Comparison of ENCODE assay signal across 8 cellular contexts in genomic region chr10:112721080-112721698, GRCh38.
A peak's percentile ranks its signal among the peaks of the same experiment; 100 is the strongest.
DNase-seq lines count a peak whose midpoint lies in the region; ATAC-seq and TF ChIP-seq lines count a peak whose summit lies in the region.

No MANE protein-coding gene starts in this region.

- H3K4me3 Mint-ChIP-seq in CD4-positive, alpha-beta T cell, result no peak overlapping the region
- H3K4me3 Mint-ChIP-seq in MCF 10A (ENCODE audit: unreplicated experiment), result no peak overlapping the region

- no peaks in the 10 kb centered on the region for H3K27me3 Mint-ChIP-seq in CD4-positive, alpha-beta T cell
- H3K27me3 Mint-ChIP-seq in MCF 10A (ENCODE audit: insufficient read depth, unreplicated experiment), result no peaks in the 10 kb centered on the region

- H3K27me3 ChIP-seq in CD4-positive, alpha-beta T cell (ENCODE audit: control insufficient read depth, insufficient read depth, low read length), result no peaks in the 10 kb centered on the region

- no TSS peak for BruUV-seq in MCF 10A (replicated peaks; lab: Mats Ljungman, UMichigan)

- no peak overlapping the region for H3K27ac Mint-ChIP-seq in CD4-positive, alpha-beta T cell
- no peak overlapping the region for H3K27ac Mint-ChIP-seq in MCF 10A (ENCODE audit: low read depth, unreplicated experiment)

- no peak overlapping the region for H3K27ac ChIP-seq in CD4-positive, alpha-beta T cell (ENCODE audit: low read depth, low read length)

- H3K36me3 Mint-ChIP-seq in CD4-positive, alpha-beta T cell (ENCODE audit: low read depth), result peaks cover 12% of the 10 kb centered on the region
- no peaks in the 10 kb centered on the region for H3K36me3 Mint-ChIP-seq in MCF 10A (ENCODE audit: insufficient read depth, unreplicated experiment)

- POLR2A ChIA-PET in CD4-positive, alpha-beta T cell (lab: Charles Lee), result interaction anchor here (0.7 kb wide), 1 partner anchor 231 kb away, joined by 3 read pairs; no protein-coding TSS in a partner anchor
- POLR2A ChIA-PET in MCF 10A (lab: Yijun Ruan, JAX), result interaction anchor here (0.5 to 1.0 kb wide), 4 partner anchors 112 to 404 kb away, joined by 3 to 4 read pairs (median 3); no protein-coding TSS in a partner anchor

- no peak for ATAC-seq in CD4-positive, alpha-beta T cell (ENCODE audit: poor library complexity)
- peak; percentile 60 for ATAC-seq in GM19463 (IDR thresholded peaks at IDR 0.05; ENCODE audit: unreplicated experiment)

- H3K9me3 Mint-ChIP-seq in CD4-positive, alpha-beta T cell, result no peaks in the 10 kb centered on the region
- H3K9me3 Mint-ChIP-seq in MCF 10A (ENCODE audit: unreplicated experiment), result no peaks in the 10 kb centered on the region

- intact Hi-C loops in CD4-positive, alpha-beta T cell (cut with DNase I, micrococcal nuclease), result loop anchor here (1.0 to 5.0 kb wide), 4 partner anchors 406 to 664 kb away; no protein-coding TSS in a partner anchor
- intact Hi-C loops in MCF 10A (cut with micrococcal nuclease), result loop anchor here (1.0 to 5.0 kb wide), 4 partner anchors 154 to 664 kb away; partner anchors contain the start of gene TCF7L2

- no peaks in the 10 kb centered on the region for H3K9me3 ChIP-seq in CD4-positive, alpha-beta T cell (ENCODE audit: control insufficient read depth, low read length)

- no peak for DNase-seq in CD4-positive, alpha-beta T cell
- DNase-seq in LoVo (ENCODE audit: low spot score) (peak; percentile 44), MCF 10A (ENCODE audit: unreplicated experiment) (peak; percentile 71), kidney tubule cell (ENCODE audit: low spot score) (peak; percentile 62), cerebellar nuclear complex (lab: John Stamatoyannopoulos, UW) (no peak), amniotic stem cell (lab: John Stamatoyannopoulos, UW) (no peak)
- no peak for DNase-seq in activated effector memory CD4-positive, alpha-beta T cell treated with anti-CD3 and anti-CD28 coated beads, Interleukin-2, amount 50 U/mL, for 16 hours

- CTCF ChIA-PET in CD4-positive, alpha-beta T cell (lab: Charles Lee), result interaction anchor here (0.8 kb wide), 1 partner anchor 664 kb away, joined by 4 read pairs; no protein-coding TSS in a partner anchor
- CTCF ChIA-PET in MCF 10A (lab: Yijun Ruan, JAX), result interaction anchor here (0.6 to 3.0 kb wide), 25 partner anchors 9 to 1220 kb away, joined by 3 to 12 read pairs (median 5); partner anchors contain the start of gene TCF7L2

- no peaks in the 10 kb centered on the region for H3K4me1 Mint-ChIP-seq in CD4-positive, alpha-beta T cell (ENCODE audit: low read depth)
- peaks cover 7% of the 10 kb centered on the region for H3K4me1 Mint-ChIP-seq in MCF 10A (ENCODE audit: insufficient read depth, unreplicated experiment)

- TF ChIP-seq CTCF in CD4-positive, alpha-beta T cell (IDR thresholded peaks at IDR 0.05), result peak; percentile 63
- peak; percentile 78 for TF ChIP-seq CTCF in MCF 10A (IDR thresholded peaks at IDR 0.05; ENCODE audit: unreplicated experiment)

Comparison
In these comparisons a context has a peak if more than half of its experiments do, and no peak if none do; other contexts are left out.
1. DNase-seq: peak in LoVo (single experiment), MCF 10A (single experiment) and kidney tubule cell (single experiment); none in CD4-positive, alpha-beta T cell (0 of 10), cerebellar nuclear complex (0 of 2), amniotic stem cell (single experiment) and activated effector memory CD4-positive, alpha-beta T cell treated with anti-CD3 and anti-CD28 coated beads, Interleukin-2, amount 50 U/mL, for 16 hours (single experiment).